24 cellular contexts compared by ENCODE assay signal in genomic region chr17:76200354-76200753, GRCh38. TPM values are rescaled to one million over a fixed set of nuclear protein-coding genes. Genes with fewer than 3 reads are reported as not detected.
DNase-seq lines count a peak whose midpoint lies in the region; ATAC-seq lines count a peak whose summit lies in the region.
"Had no signal": no experiment of that assay in that cellular context is flagged by ENCODE, and none has a peak within 500 bp of the region (broad histone marks: within the 10 kb centered on the region; RNA-seq: fewer than 3 reads in every experiment).

No MANE protein-coding gene starts in this region.

- no peaks in the 10 kb centered on the region for H3K9me3 Mint-ChIP-seq in activated T-cell treated with anti-CD3 and anti-CD28 coated beads, Interleukin-2, amount 50 U/mL, for 4 hours
- H3K9me3 Mint-ChIP-seq: dendritic cell treated with granulocyte-macrophage colony-stimulating factor and Interleukin-4, amounts not matched to agents 40 ng/mL and 50 ng/mL, for 4 days had no signal

- H3K36me3 Mint-ChIP-seq in activated T-cell treated with anti-CD3 and anti-CD28 coated beads, Interleukin-2, amount 50 U/mL, for 4 hours (ENCODE audit: insufficient read depth), result peaks cover 17% of the 10 kb centered on the region

- no peak for DNase-seq in activated T-cell treated with anti-CD3 and anti-CD28 coated beads, Interleukin-2, amount 50 U/mL, for 4 hours
- no peak for DNase-seq in activated T-cell treated with anti-CD3 and anti-CD28 coated beads, Interleukin-2, amount 50 U/mL, for 1 hour
- DNase-seq in M059J (ENCODE audit: low read depth) (peak; percentile 7), RKO (ENCODE audit: low spot score) (no peak), nucleus accumbens (lab: John Stamatoyannopoulos, UW) (no peak)
- DNase-seq in activated naive CD4-positive, alpha-beta T cell treated with anti-CD3 and anti-CD28 coated beads, Interleukin-2, amount 50 U/mL, for 16 hours, result peak; percentile 23
- DNase-seq in stimulated activated CD8-positive, alpha-beta memory T cell treated with anti-CD3 and anti-CD28 coated beads, Interleukin-4, amount 100 ng/mL, for 48 hours, result peak; percentile 44
- DNase-seq: amniotic stem cell, KBM-7, left ventricle myocardium superior, midbrain, NCI-H1694 treated with DMSO at 0.1 percent for 48 hours, NCI-H748 treated with DMSO at 0.1 percent for 48 hours, psoas muscle, SIG-M5, stomach, transverse colon, WERI-Rb-1 had no signal

- no peak overlapping the region for H3K4me3 Mint-ChIP-seq in activated T-cell treated with anti-CD3 and anti-CD28 coated beads, Interleukin-2, amount 50 U/mL, for 4 hours
- H3K4me3 Mint-ChIP-seq: dendritic cell treated with granulocyte-macrophage colony-stimulating factor and Interleukin-4, amounts not matched to agents 40 ng/mL and 50 ng/mL, for 4 days had no signal

- H3K4me1 Mint-ChIP-seq in activated T-cell treated with anti-CD3 and anti-CD28 coated beads, Interleukin-2, amount 50 U/mL, for 4 hours (ENCODE audit: low read depth), result peaks cover 71% of the 10 kb centered on the region

- peak; percentile 44 to 53 for ATAC-seq in activated T-cell treated with anti-CD3 and anti-CD28 coated beads, Interleukin-2, amount 50 U/mL, for 4 hours
- no peak for ATAC-seq in GM18520 (IDR thresholded peaks at IDR 0.05; ENCODE audit: unreplicated experiment)
- ATAC-seq: GM12878, left ventricle myocardium superior, psoas muscle had no signal

- H3K27me3 Mint-ChIP-seq in activated T-cell treated with anti-CD3 and anti-CD28 coated beads, Interleukin-2, amount 50 U/mL, for 4 hours (ENCODE audit: low read depth), result no peaks in the 10 kb centered on the region

RNA-seq across cellular contexts. Expression of gene RNF157, which starts 39.9 kb away (rescaled TPM):
- total RNA-seq in activated T-cell treated with anti-CD3 and anti-CD28 coated beads, Interleukin-2, amount 50 U/mL, for 4 hours, result 10 to 100 TPM; 13.3 to 16.7 (median 14.9) TPM
- total RNA-seq in M059J (2014; rRNA removed; shearing (Covaris generic)), result 4.1 and 6.7 TPM in 2 replicates
- total RNA-seq: bronchial epithelial cell had no signal

RNA-seq across cellular contexts. Expression of gene FOXJ1, which starts 59.3 kb away (rescaled TPM):
- total RNA-seq in activated T-cell treated with anti-CD3 and anti-CD28 coated beads, Interleukin-2, amount 50 U/mL, for 4 hours, result 1 to 10 TPM in 2 of 3 donors, under 1 TPM in 1; 0.71 to 2.8 (median 1.8) TPM
- total RNA-seq in M059J (2014; rRNA removed; shearing (Covaris generic)), result not detected in 2 replicates
- total RNA-seq: bronchial epithelial cell, fibroblast of villous mesenchyme, GM12878, left ventricle myocardium superior, OCI-LY7 had no signal

Comparison
In these comparisons a context has a peak if more than half of its experiments do, and no peak if none do; other contexts are left out.
1. DNase-seq: peak in M059J (single experiment), activated naive CD4-positive, alpha-beta T cell treated with anti-CD3 and anti-CD28 coated beads, Interleukin-2, amount 50 U/mL, for 16 hours (single experiment) and stimulated activated CD8-positive, alpha-beta memory T cell treated with anti-CD3 and anti-CD28 coated beads, Interleukin-4, amount 100 ng/mL, for 48 hours (single experiment); none in activated T-cell treated with anti-CD3 and anti-CD28 coated beads, Interleukin-2, amount 50 U/mL, for 4 hours (single experiment), activated T-cell treated with anti-CD3 and anti-CD28 coated beads, Interleukin-2, amount 50 U/mL, for 1 hour (single experiment), RKO (single experiment) and nucleus accumbens (0 of 56).